In genomic region chr2:240904216-240905175, GRCh38 we compare ENCODE assay signal across 19 cellular contexts. TPM values are rescaled to one million over a fixed set of nuclear protein-coding genes. Genes with fewer than 3 reads are reported as not detected.
DNase-seq lines count a peak whose midpoint lies in the region; ATAC-seq and TF ChIP-seq lines count a peak whose summit lies in the region.
"Had no signal": no experiment of that assay in that cellular context is flagged by ENCODE, and none has a peak within 500 bp of the region (broad histone marks: within the 10 kb centered on the region; RNA-seq: fewer than 3 reads in every experiment).

No MANE protein-coding gene starts in this region.

- TF ChIP-seq CTCF in left ventricle myocardium inferior (IDR thresholded peaks at IDR 0.05; ENCODE audit: borderline replicate concordance) (no peak), lower lobe of right lung (IDR thresholded peaks at IDR 0.05) (no peak), MCF 10A (IDR thresholded peaks at IDR 0.05; ENCODE audit: unreplicated experiment) (no peak)

- H3K27ac Mint-ChIP-seq in activated CD4-positive, alpha-beta T cell treated with anti-CD3 and anti-CD28 coated beads, Interleukin-2, amount 10 ng/mL, durations not matched to agents 24 days and 14 days, result no peak overlapping the region
- no peak overlapping the region for H3K27ac Mint-ChIP-seq in MCF 10A (ENCODE audit: low read depth, unreplicated experiment)
- H3K27ac Mint-ChIP-seq: HFFc6 had no signal

- no peaks in the 10 kb centered on the region for H3K36me3 Mint-ChIP-seq in activated CD4-positive, alpha-beta T cell treated with anti-CD3 and anti-CD28 coated beads, Interleukin-2, amount 10 ng/mL, durations not matched to agents 24 days and 14 days (ENCODE audit: low read depth)
- peaks cover 6% of the 10 kb centered on the region for H3K36me3 Mint-ChIP-seq in MCF 10A (ENCODE audit: insufficient read depth, unreplicated experiment)

- ATAC-seq in Right ventricle myocardium superior (ENCODE audit: poor library complexity) (no peak), lower lobe of right lung (no peak), aorta (ENCODE audit: low FRiP score) (peak; percentile 4), GM21825 (IDR thresholded peaks at IDR 0.05; ENCODE audit: unreplicated experiment) (no peak)

- no peak overlapping the region for H3K27ac ChIP-seq in left ventricle myocardium inferior (replicated peaks)
- H3K27ac ChIP-seq in lower lobe of right lung, result no peak overlapping the region
- no peak overlapping the region for H3K27ac ChIP-seq in aorta (ENCODE audit: low read depth in 1 of 2, low read length in 2 of 2)
- H3K27ac ChIP-seq: C4-2B, KMS-11, Peyer's patch, SJSA1 had no signal

- H3K36me3 ChIP-seq in left ventricle myocardium inferior (no peaks in the 10 kb centered on the region), lower lobe of right lung (no peaks in the 10 kb centered on the region), aorta (ENCODE audit: control insufficient read depth in 1 of 2, insufficient read depth in 2 of 2, low read length in 1 of 2) (no peaks in the 10 kb centered on the region)
- H3K36me3 ChIP-seq: Peyer's patch, SJSA1 had no signal

- POLR2A ChIA-PET in MCF 10A (lab: Yijun Ruan, JAX), result no interaction called here

- H3K4me1 Mint-ChIP-seq in activated CD4-positive, alpha-beta T cell treated with anti-CD3 and anti-CD28 coated beads, Interleukin-2, amount 10 ng/mL, durations not matched to agents 24 days and 14 days, result no peaks in the 10 kb centered on the region
- H3K4me1 Mint-ChIP-seq in MCF 10A (ENCODE audit: insufficient read depth, unreplicated experiment), result no peaks in the 10 kb centered on the region

- intact Hi-C loops in Right ventricle myocardium superior (cut with DNase I) (no loop called here), cardiac septum (cut with DNase I) (no loop called here), left ventricle myocardium inferior (cut with micrococcal nuclease) (no loop called here), lower lobe of right lung (cut with DNase I) (no loop called here), aorta (cut with DNase I) (no loop called here), MCF 10A (cut with micrococcal nuclease) (no loop called here)
- intact Hi-C loops in activated CD4-positive, alpha-beta T cell treated with anti-CD3 and anti-CD28 coated beads, Interleukin-2, amount 10 ng/mL, durations not matched to agents 24 days and 14 days (cut with micrococcal nuclease), result no loop called here

- H3K4me1 ChIP-seq in left ventricle myocardium inferior, result peaks cover 20% of the 10 kb centered on the region
- H3K4me1 ChIP-seq in lower lobe of right lung, result peaks cover 2% of the 10 kb centered on the region
- no peaks in the 10 kb centered on the region for H3K4me1 ChIP-seq in aorta (ENCODE audit: control insufficient read depth in 1 of 2, insufficient read depth in 2 of 2, low read length in 2 of 2)
- H3K4me1 ChIP-seq: Peyer's patch, SJSA1 had no signal

- CTCF ChIA-PET in MCF 10A (lab: Yijun Ruan, JAX), result no interaction called here

- H3K27me3 Mint-ChIP-seq in activated CD4-positive, alpha-beta T cell treated with anti-CD3 and anti-CD28 coated beads, Interleukin-2, amount 10 ng/mL, durations not matched to agents 24 days and 14 days, result no peaks in the 10 kb centered on the region
- H3K27me3 Mint-ChIP-seq in MCF 10A (ENCODE audit: insufficient read depth, unreplicated experiment), result no peaks in the 10 kb centered on the region

- H3K27me3 ChIP-seq in left ventricle myocardium inferior (ENCODE audit: low read depth) (peaks cover 29% of the 10 kb centered on the region), lower lobe of right lung (ENCODE audit: low read depth) (no peaks in the 10 kb centered on the region), aorta (ENCODE audit: control insufficient read depth in 1 of 2, insufficient read depth in 2 of 2, low read length in 1 of 2) (no peaks in the 10 kb centered on the region)
- H3K27me3 ChIP-seq: Peyer's patch, SJSA1 had no signal

- H3K9me3 Mint-ChIP-seq in activated CD4-positive, alpha-beta T cell treated with anti-CD3 and anti-CD28 coated beads, Interleukin-2, amount 10 ng/mL, durations not matched to agents 24 days and 14 days, result no peaks in the 10 kb centered on the region
- H3K9me3 Mint-ChIP-seq in MCF 10A (ENCODE audit: unreplicated experiment), result no peaks in the 10 kb centered on the region
- H3K9me3 Mint-ChIP-seq: HFFc6 had no signal

- H3K4me3 ChIP-seq in left ventricle myocardium inferior (no peak overlapping the region), lower lobe of right lung (no peak overlapping the region), aorta (ENCODE audit: low read length in 2 of 2) (no peak overlapping the region)
- H3K4me3 ChIP-seq: Peyer's patch, SJSA1 had no signal

- WGBS in aorta, 2 donors, result 87 to 90% methylated on average over 19 of the region's 19 CpGs

- BruUV-seq in MCF 10A (replicated peaks; lab: Mats Ljungman, UMichigan), result no TSS peak

- H3K4me3 Mint-ChIP-seq in activated CD4-positive, alpha-beta T cell treated with anti-CD3 and anti-CD28 coated beads, Interleukin-2, amount 10 ng/mL, durations not matched to agents 24 days and 14 days, result no peak overlapping the region
- H3K4me3 Mint-ChIP-seq in MCF 10A (ENCODE audit: unreplicated experiment), result no peak overlapping the region
- H3K4me3 Mint-ChIP-seq: HFFc6 had no signal

- DNase-seq in Right ventricle myocardium superior (peak; percentile 38), cardiac septum (ENCODE audit: low spot score) (no peak), left ventricle myocardium inferior (peak; percentile 10), lower lobe of right lung (peak; percentile 41), aorta (peak; percentile 42 to 63), MCF 10A (ENCODE audit: unreplicated experiment) (no peak)
- no peak for DNase-seq in activated CD4-positive, alpha-beta T cell treated with anti-CD3 and anti-CD28 coated beads, Interleukin-2, amount 10 ng/mL, durations not matched to agents 24 days and 14 days
- DNase-seq: 8988T, HFFc6, NCI-H1105 treated with DMSO at 0.1 percent for 48 hours, NCI-H2029 treated with DMSO at 0.1 percent for 48 hours, NCI-H774, Peyer's patch had no signal

- H3K9me3 ChIP-seq in left ventricle myocardium inferior (replicated peaks) (peaks cover 9% of the 10 kb centered on the region), lower lobe of right lung (no peaks in the 10 kb centered on the region), aorta (ENCODE audit: control insufficient read depth, low read length) (no peaks in the 10 kb centered on the region)
- H3K9me3 ChIP-seq: Peyer's patch, SJSA1 had no signal

RNA-seq across cellular contexts. Expression of gene CROCC2, which starts 1.6 kb away (rescaled TPM):
- total RNA-seq in Right ventricle myocardium superior (not detected), cardiac septum (not detected), left ventricle myocardium inferior (not detected), lower lobe of right lung (3.4 TPM), aorta (under 1 TPM; 0.13 to 0.45 TPM), MCF 10A (2022) (not detected in 2 replicates)
- polyA plus RNA-seq in aorta, result not detected
- not detected in 2 replicates for total RNA-seq in activated CD4-positive, alpha-beta T cell treated with anti-CD3 and anti-CD28 coated beads, Interleukin-2, amount 10 ng/mL, durations not matched to agents 24 days and 14 days
- total RNA-seq: Daoy, HFFc6, HT-29, SJSA1 had no signal

RNA-seq across cellular contexts. Expression of gene MAB21L4, which starts 8.5 kb away (rescaled TPM):
- total RNA-seq in Right ventricle myocardium superior, result not detected
- total RNA-seq in cardiac septum, result not detected
- not detected for total RNA-seq in left ventricle myocardium inferior
- total RNA-seq in lower lobe of right lung, result 17.0 TPM
- total RNA-seq in aorta, result not detected
- 1 to 10 TPM in 1 of 2 donors, not detected in 1; 5.5 TPM for polyA plus RNA-seq in aorta
- not detected in 2 replicates for total RNA-seq in activated CD4-positive, alpha-beta T cell treated with anti-CD3 and anti-CD28 coated beads, Interleukin-2, amount 10 ng/mL, durations not matched to agents 24 days and 14 days
- not detected in 2 replicates for total RNA-seq in MCF 10A (2022)
- total RNA-seq: Daoy, HFFc6 had no signal

RNA-seq across cellular contexts. Expression of gene AGXT, which starts 35.9 kb away (rescaled TPM):
- total RNA-seq in Right ventricle myocardium superior (not detected), cardiac septum (not detected), left ventricle myocardium inferior (not detected), lower lobe of right lung (not detected), aorta (not detected), MCF 10A (2022) (not detected in 2 replicates)
- polyA plus RNA-seq in aorta, result not detected
- total RNA-seq in activated CD4-positive, alpha-beta T cell treated with anti-CD3 and anti-CD28 coated beads, Interleukin-2, amount 10 ng/mL, durations not matched to agents 24 days and 14 days, result not detected in 2 replicates
- total RNA-seq: Daoy, HFFc6 had no signal

Comparison
In these comparisons a context has a peak if more than half of its experiments do, and no peak if none do; other contexts are left out.
1. DNase-seq: peak in Right ventricle myocardium superior (single experiment), left ventricle myocardium inferior (single experiment), lower lobe of right lung (single experiment) and aorta (2 of 2); none in cardiac septum (single experiment), activated CD4-positive, alpha-beta T cell treated with anti-CD3 and anti-CD28 coated beads, Interleukin-2, amount 10 ng/mL, durations not matched to agents 24 days and 14 days (single experiment) and MCF 10A (single experiment).
2. RNA of gene MAB21L4, which starts 8.5 kb away (total RNA-seq): 17.0 TPM in lower lobe of right lung (single experiment); not detected in aorta, not detected in Right ventricle myocardium superior (single experiment), not detected in cardiac septum (single experiment), not detected in left ventricle myocardium inferior (single experiment), not detected in activated CD4-positive, alpha-beta T cell treated with anti-CD3 and anti-CD28 coated beads, Interleukin-2, amount 10 ng/mL, durations not matched to agents 24 days and 14 days and not detected in MCF 10A; every median in the first group is over 10 times any median in the second.